ENCODE assay signal across 1 cellular context in genomic region chr1:85276290-85277026, GRCh38.
TF ChIP-seq lines count a peak whose summit lies in the region.

Gene BCL10, minus strand, starts transcription at chr1:85276632. Its CDS starts 280 bp downstream, at chr1:85276352.

TF ChIP-seq in GM12878, 131 proteins besides CTCF, POLR2A, EP300 and RAD21 (continued from another document and continues in another):
- TF ChIP-seq ZNF592 (IDR thresholded peaks at IDR 0.05): no peak
- TF ChIP-seq GABPA (IDR thresholded peaks at IDR 0.05; ENCODE audit: low read depth): no peak
- peak; percentile 32 for TF ChIP-seq KLF5 (IDR thresholded peaks at IDR 0.05; ENCODE audit: partially characterized antibody)
- TF ChIP-seq PML (IDR thresholded peaks at IDR 0.05; ENCODE audit: low read length): peak; percentile 49; the same call in 1 of the 2 replicates
- TF ChIP-seq PBX3 (IDR thresholded peaks at IDR 0.05; ENCODE audit: insufficient replicate concordance, low read depth, low read length): no peak
- peak; percentile 47; the same call in 1 of the 2 replicates for TF ChIP-seq POLR2AphosphoS2 (IDR thresholded peaks at IDR 0.05; ENCODE audit: low read depth, low read length)
- peak; percentile 80 for TF ChIP-seq SP1 (IDR thresholded peaks at IDR 0.05; ENCODE audit: low read depth, low read length)
- TF ChIP-seq MTA2 (IDR thresholded peaks at IDR 0.05; ENCODE audit: low read depth): no peak
- TF ChIP-seq REST (IDR thresholded peaks at IDR 0.05; ENCODE audit: low read depth, low read length): no peak
- TF ChIP-seq ESRRA (IDR thresholded peaks at IDR 0.05; ENCODE audit: low read length): no peak
- TF ChIP-seq JUND (IDR thresholded peaks at IDR 0.05; ENCODE audit: low read depth, low read length): no peak
- no peak for TF ChIP-seq TBL1XR1 (IDR thresholded peaks at IDR 0.05; ENCODE audit: low read depth, low read length)
- no peak for TF ChIP-seq NFYA (IDR thresholded peaks at IDR 0.05; ENCODE audit: borderline replicate concordance, low read depth, low read length)
- TF ChIP-seq EGR1 (IDR thresholded peaks at IDR 0.05; ENCODE audit: borderline replicate concordance in 1 of 2, low read depth in 2 of 2, low read length in 2 of 2): 0 out of 3 replicates have a peak, but pooled peaks of 1 of the 2 experiments have one; percentile 8
- peak; percentile 80 for TF ChIP-seq GATAD2B (conservative IDR thresholded peaks at IDR 0.05; ENCODE audit: low read depth)
- TF ChIP-seq NR2C2 (IDR thresholded peaks at IDR 0.05; ENCODE audit: borderline replicate concordance, control insufficient read depth, insufficient read length, low read depth): no peak
- peak; percentile 95 for TF ChIP-seq ELK1 (IDR thresholded peaks at IDR 0.05; ENCODE audit: low read depth, low read length)
- no peak for TF ChIP-seq RFX5 (IDR thresholded peaks at IDR 0.05; ENCODE audit: low read depth, low read length)
- no peak for TF ChIP-seq MEF2A (IDR thresholded peaks at IDR 0.05; ENCODE audit: insufficient read depth, low read depth, low read length)
- no peak for TF ChIP-seq MYB (IDR thresholded peaks at IDR 0.05; ENCODE audit: borderline replicate concordance, low read depth, low read length)
- TF ChIP-seq FOS (IDR thresholded peaks at IDR 0.05; ENCODE audit: borderline replicate concordance, extremely low read depth, insufficient read length): no peak
- TF ChIP-seq SMARCA5 (IDR thresholded peaks at IDR 0.05): no peak
- TF ChIP-seq MTA3 (IDR thresholded peaks at IDR 0.05; ENCODE audit: borderline replicate concordance, low read length): no peak
- no peak for TF ChIP-seq ZNF24 (IDR thresholded peaks at IDR 0.05)
- TF ChIP-seq IKZF1 (conservative IDR thresholded peaks at IDR 0.05): peak; percentile 85
- TF ChIP-seq YY1 (IDR thresholded peaks at IDR 0.05; ENCODE audit: low read depth, low read length): peak; percentile 54
- TF ChIP-seq POLR2AphosphoS5 (IDR thresholded peaks at IDR 0.05; ENCODE audit: low read length): peak; percentile 62; the same call in 1 of the 2 replicates
- no peak; the same call in 1 of the 2 replicates for TF ChIP-seq DPF2 (IDR thresholded peaks at IDR 0.05)
- TF ChIP-seq NBN (IDR thresholded peaks at IDR 0.05): peak; percentile 9
- TF ChIP-seq PAX8 (IDR thresholded peaks at IDR 0.05): no peak
- no peak for TF ChIP-seq TARDBP (IDR thresholded peaks at IDR 0.05; ENCODE audit: borderline replicate concordance)
- no peak for TF ChIP-seq KAT2A (conservative IDR thresholded peaks at IDR 0.05; ENCODE audit: control insufficient read depth, low read depth, low read length)
- TF ChIP-seq EZH2 (IDR thresholded peaks at IDR 0.05; ENCODE audit: borderline replicate concordance, control insufficient read depth, low read depth, low read length): no peak
- no peak for TF ChIP-seq ZNF384 (IDR thresholded peaks at IDR 0.05; ENCODE audit: borderline replicate concordance, low read depth, low read length)
- TF ChIP-seq BACH1 (IDR thresholded peaks at IDR 0.05; ENCODE audit: borderline replicate concordance): peak; percentile 35; the same call in 1 of the 2 replicates
- peak; percentile 16 for TF ChIP-seq ZNF687 (IDR thresholded peaks at IDR 0.05)
- no peak for TF ChIP-seq CHD1 (IDR thresholded peaks at IDR 0.05; ENCODE audit: low read depth, low read length)
- peak; percentile 37 for TF ChIP-seq HDAC6 (IDR thresholded peaks at IDR 0.05; ENCODE audit: unreplicated experiment)
- 0 out of 2 replicates have a peak, but pooled peaks have one; percentile 42 for TF ChIP-seq E2F4 (IDR thresholded peaks at IDR 0.05; ENCODE audit: low read depth, low read length)
- no peak for TF ChIP-seq RAD51 (IDR thresholded peaks at IDR 0.05)
- TF ChIP-seq RB1 (IDR thresholded peaks at IDR 0.05; ENCODE audit: borderline replicate concordance): peak; percentile 60; the same call in 1 of the 2 replicates
- TF ChIP-seq SKIL (IDR thresholded peaks at IDR 0.05; ENCODE audit: low read depth, poor library complexity, severe bottlenecking): no peak
- no peak for TF ChIP-seq KDM1A (IDR thresholded peaks at IDR 0.05; ENCODE audit: borderline replicate concordance)
- peak in 1 of 2 experiments; percentile 19; a peak in 2 of 4 replicates for TF ChIP-seq BHLHE40 (IDR thresholded peaks at IDR 0.05; ENCODE audit: borderline replicate concordance in 1 of 2, low read depth in 2 of 2, low read length in 1 of 2)
- TF ChIP-seq ZNF622 (IDR thresholded peaks at IDR 0.05): no peak
- TF ChIP-seq WRNIP1 (IDR thresholded peaks at IDR 0.05; ENCODE audit: borderline replicate concordance, low read depth, low read length): 0 out of 2 replicates have a peak, but pooled peaks have one; percentile 21
- TF ChIP-seq POU2F2 (IDR thresholded peaks at IDR 0.05; ENCODE audit: borderline replicate concordance, low read depth, low read length): peak; percentile 57; the same call in 2 of the 3 replicates
- peak; percentile 59 for TF ChIP-seq CHD2 (IDR thresholded peaks at IDR 0.05; ENCODE audit: borderline replicate concordance, low read depth, low read length)
